Comparison of ENCODE assay signal across 8 cellular contexts in genomic region chr5:179345179-179345428, GRCh38. TPM values are rescaled to one million over a fixed set of nuclear protein-coding genes. Genes with fewer than 3 reads are reported as not detected.
A peak's percentile ranks its signal among the peaks of the same experiment; 100 is the strongest.
DNase-seq lines count a peak whose midpoint lies in the region; ATAC-seq and TF ChIP-seq lines count a peak whose summit lies in the region.

No MANE protein-coding gene starts in this region.

- H3K4me3 ChIP-seq in AG04449 (ENCODE audit: low read depth, low read length) (peak overlapping the region; percentile 78), HUES48 (ENCODE audit: low read depth, low read length) (peak overlapping the region; percentile 55; the same call in 1 of the 2 replicates), epithelial cell of proximal tubule (ENCODE audit: low read depth, low read length) (peak overlapping the region; percentile 64), osteoblast (ENCODE audit: insufficient read depth, low read length) (peak overlapping the region; percentile 97)

- TF ChIP-seq CTCF in AG04449 (IDR thresholded peaks at IDR 0.05; ENCODE audit: insufficient read depth, low read length, missing control alignments) (no peak), epithelial cell of proximal tubule (conservative IDR thresholded peaks at IDR 0.05; ENCODE audit: low read depth, low read length) (no peak), osteoblast (IDR thresholded peaks at IDR 0.05; ENCODE audit: extremely low read depth, low read depth, low read length) (no peak)

- H3K4me1 ChIP-seq in HUES48 (ENCODE audit: control insufficient read depth, insufficient read depth, low read length) = peaks cover 7% of the 10 kb centered on the region; the same call in 1 of the 2 replicates
- H3K4me1 ChIP-seq in osteoblast (ENCODE audit: insufficient read depth, low read length) = peaks cover 26% of the 10 kb centered on the region

- no peak overlapping the region for H3K4me2 ChIP-seq in osteoblast (ENCODE audit: insufficient read depth, low read length)

- DNase-seq in AG04449 (ENCODE audit: low read depth, low spot score) (no peak), epithelial cell of proximal tubule (ENCODE audit: low read depth) (no peak), osteoblast (ENCODE audit: insufficient read length, low spot score, missing footprints) (no peak), NCI-H1092 treated with DMSO at 0.1 percent for 48 hours (lab: John Stamatoyannopoulos, UW) (no peak), NCI-H187 (lab: John Stamatoyannopoulos, UW) (no peak), DMS153 treated with DMSO at 0.1 percent for 48 hours (lab: John Stamatoyannopoulos, UW; ENCODE audit: unreplicated experiment) (no peak)

- no peak for ATAC-seq in HG02884 (IDR thresholded peaks at IDR 0.05; ENCODE audit: unreplicated experiment)

- H3K27ac ChIP-seq in HUES48 (ENCODE audit: low read depth, low read length) (no peak overlapping the region), osteoblast (ENCODE audit: low read depth, low read length) (no peak overlapping the region)

- peaks cover 30% of the 10 kb centered on the region for H4K20me1 ChIP-seq in osteoblast (ENCODE audit: insufficient read depth, low read length)

- POLR2A ChIA-PET in AG04449 (lab: Yijun Ruan, JAX) = no interaction called here

- no peaks in the 10 kb centered on the region for H3K36me3 ChIP-seq in HUES48 (ENCODE audit: control insufficient read depth, insufficient read depth, low read length)
- peaks cover 14% of the 10 kb centered on the region for H3K36me3 ChIP-seq in osteoblast (ENCODE audit: insufficient read depth, low read length)

- no peak overlapping the region for H3K9ac ChIP-seq in HUES48 (ENCODE audit: low read depth, low read length)

- peaks cover 43% of the 10 kb centered on the region for H3K79me2 ChIP-seq in osteoblast (ENCODE audit: insufficient read depth, low read length)

- CTCF ChIA-PET in AG04449 (lab: Yijun Ruan, JAX) = interaction anchor here (0.7 to 3.9 kb wide), 4 partner anchors 10 to 178 kb away, joined by 3 to 48 read pairs (median 7); no protein-coding TSS in a partner anchor

- no peaks in the 10 kb centered on the region for H3K9me3 ChIP-seq in HUES48 (ENCODE audit: control insufficient read depth, insufficient read depth, low read length)
- no peaks in the 10 kb centered on the region for H3K9me3 ChIP-seq in osteoblast (ENCODE audit: low read depth, low read length)

- no peak overlapping the region for H2AFZ ChIP-seq in osteoblast (ENCODE audit: low read length)

- H3K27me3 ChIP-seq in HUES48 (ENCODE audit: control insufficient read depth, insufficient read depth, low read length) = peaks cover 59% of the 10 kb centered on the region
- H3K27me3 ChIP-seq in osteoblast (ENCODE audit: insufficient read depth, low read length) = no peaks in the 10 kb centered on the region

RNA-seq across cellular contexts. Expression of gene ADAMTS2, which starts 0.2 kb away (rescaled TPM):
- 0.29 and 0.65 TPM in 2 replicates for total RNA-seq in epithelial cell of proximal tubule
- total RNA-seq in osteoblast = 144 and 203 TPM in 2 replicates

Comparison
In these comparisons a context has a peak if more than half of its experiments do, and no peak if none do; other contexts are left out.
1. RNA of gene ADAMTS2, which starts 0.2 kb away (total RNA-seq): 144 to 203 TPM in osteoblast; 0.29 to 0.65 TPM in epithelial cell of proximal tubule; every median in the first group is over 10 times any median in the second.
2. Peak in every context shown above with its lines, with median percentiles within 50 percentile points of each other: H3K4me3 ChIP-seq.